Comparison of ENCODE assay signal across 10 cellular contexts in the genomic region with DNA sequence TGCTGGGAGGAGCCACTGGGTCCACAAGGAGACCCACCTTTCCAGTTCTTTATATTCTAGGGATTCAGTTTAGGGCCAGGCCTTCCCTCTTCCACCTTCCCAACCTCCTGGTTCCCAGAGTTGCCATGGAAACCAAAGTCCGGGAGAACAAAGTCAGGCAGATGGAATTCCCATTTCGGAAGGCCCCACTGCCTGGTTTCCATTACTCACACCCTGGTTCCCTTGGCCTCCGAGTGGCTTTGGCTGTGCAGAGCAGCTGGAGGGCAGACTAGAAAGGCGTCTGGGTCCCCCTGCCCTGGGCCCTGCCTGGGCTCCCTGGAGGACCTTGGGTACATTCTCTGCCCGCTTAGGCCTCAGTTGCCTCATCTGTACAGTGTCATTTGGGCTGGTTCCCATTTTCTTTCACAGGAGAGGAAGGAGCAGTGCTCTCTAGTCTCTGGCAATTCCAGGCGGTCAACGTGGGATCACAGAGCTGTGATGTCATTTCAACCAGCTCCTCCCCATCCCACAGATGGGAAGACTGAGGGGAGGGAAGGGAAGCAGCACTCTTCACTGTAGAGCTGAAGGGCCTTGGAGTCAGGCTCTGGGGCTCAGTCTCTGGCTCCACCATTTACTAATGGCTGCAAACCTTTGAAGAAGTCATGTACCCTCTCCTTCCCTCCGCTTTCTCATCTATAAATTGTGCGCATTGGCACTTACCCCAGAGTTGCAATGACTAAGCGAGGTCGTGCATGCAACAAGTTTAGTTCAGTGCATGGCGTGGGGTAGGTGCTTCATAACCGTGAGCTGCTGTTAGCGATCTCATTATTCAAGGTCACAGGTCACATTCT.
DNase-seq lines count a peak whose midpoint lies in the region; ATAC-seq and TF ChIP-seq lines count a peak whose summit lies in the region.
"Had no signal": no experiment of that assay in that cellular context is flagged by ENCODE, and none has a peak within 500 bp of the region (broad histone marks: within the 10 kb centered on the region; RNA-seq: fewer than 3 reads in every experiment).

No MANE protein-coding gene starts in this region.

- no peak overlapping the region for H3K4me3 Mint-ChIP-seq in T-helper 17 cell
- no peak overlapping the region for H3K4me3 Mint-ChIP-seq in osteocyte (ENCODE audit: unreplicated experiment)

- H3K27ac Mint-ChIP-seq in T-helper 17 cell (peak overlapping the region; percentile 56), osteocyte (ENCODE audit: unreplicated experiment) (peak overlapping the region; percentile 56)

- H3K4me3 ChIP-seq in foreskin fibroblast (ENCODE audit: low read depth in 1 of 2, low read length in 2 of 2), result no peak overlapping the region

- DNase-seq in ELR (ENCODE audit: low read depth) (peak; percentile 97), T-helper 17 cell (no peak), foreskin fibroblast (peak; percentile 92 to 96), osteocyte (ENCODE audit: extremely low spot score, unreplicated experiment) (no peak), DMS114 treated with DMSO at 0.1 percent for 48 hours (lab: John Stamatoyannopoulos, UW; ENCODE audit: unreplicated experiment) (no peak), SK-N-DZ (ENCODE audit: low spot score) (no peak), C1 segment of cervical spinal cord (lab: John Stamatoyannopoulos, UW) (no peak), NCI-H2081 treated with DMSO at 0.1 percent for 48 hours (lab: John Stamatoyannopoulos, UW) (no peak)
- DNase-seq: effector memory CD4-positive, alpha-beta T cell; SHP77 had no signal

- H3K9me3 ChIP-seq in T-helper 17 cell (ENCODE audit: control insufficient read depth, low read length, poor library complexity, severe bottlenecking), result no peaks in the 10 kb centered on the region

- TF ChIP-seq CTCF in foreskin fibroblast (IDR thresholded peaks at IDR 0.05; ENCODE audit: low read depth, low read length) (no peak), osteocyte (IDR thresholded peaks at IDR 0.05) (no peak)

- H3K36me3 Mint-ChIP-seq in T-helper 17 cell (ENCODE audit: low read depth) (peaks cover 5% of the 10 kb centered on the region), osteocyte (ENCODE audit: unreplicated experiment) (peaks cover 19% of the 10 kb centered on the region)

- no peak for ATAC-seq in T-helper 17 cell

- H3K27me3 Mint-ChIP-seq in T-helper 17 cell (no peaks in the 10 kb centered on the region), osteocyte (ENCODE audit: unreplicated experiment) (no peaks in the 10 kb centered on the region)

- peaks cover 3% of the 10 kb centered on the region for H3K4me1 Mint-ChIP-seq in T-helper 17 cell
- H3K4me1 Mint-ChIP-seq in osteocyte (ENCODE audit: unreplicated experiment), result peaks cover 66% of the 10 kb centered on the region

- H3K9me3 Mint-ChIP-seq in osteocyte (ENCODE audit: unreplicated experiment), result no peaks in the 10 kb centered on the region

Comparison
In these comparisons a context has a peak if more than half of its experiments do, and no peak if none do; other contexts are left out.
1. DNase-seq: peak in ELR (single experiment) and foreskin fibroblast (2 of 2); none in T-helper 17 cell (0 of 3), osteocyte (single experiment), DMS114 treated with DMSO at 0.1 percent for 48 hours (single experiment), SK-N-DZ (single experiment), C1 segment of cervical spinal cord (0 of 14) and NCI-H2081 treated with DMSO at 0.1 percent for 48 hours (single experiment).